8 cellular contexts compared by ENCODE assay signal in the genomic region with DNA sequence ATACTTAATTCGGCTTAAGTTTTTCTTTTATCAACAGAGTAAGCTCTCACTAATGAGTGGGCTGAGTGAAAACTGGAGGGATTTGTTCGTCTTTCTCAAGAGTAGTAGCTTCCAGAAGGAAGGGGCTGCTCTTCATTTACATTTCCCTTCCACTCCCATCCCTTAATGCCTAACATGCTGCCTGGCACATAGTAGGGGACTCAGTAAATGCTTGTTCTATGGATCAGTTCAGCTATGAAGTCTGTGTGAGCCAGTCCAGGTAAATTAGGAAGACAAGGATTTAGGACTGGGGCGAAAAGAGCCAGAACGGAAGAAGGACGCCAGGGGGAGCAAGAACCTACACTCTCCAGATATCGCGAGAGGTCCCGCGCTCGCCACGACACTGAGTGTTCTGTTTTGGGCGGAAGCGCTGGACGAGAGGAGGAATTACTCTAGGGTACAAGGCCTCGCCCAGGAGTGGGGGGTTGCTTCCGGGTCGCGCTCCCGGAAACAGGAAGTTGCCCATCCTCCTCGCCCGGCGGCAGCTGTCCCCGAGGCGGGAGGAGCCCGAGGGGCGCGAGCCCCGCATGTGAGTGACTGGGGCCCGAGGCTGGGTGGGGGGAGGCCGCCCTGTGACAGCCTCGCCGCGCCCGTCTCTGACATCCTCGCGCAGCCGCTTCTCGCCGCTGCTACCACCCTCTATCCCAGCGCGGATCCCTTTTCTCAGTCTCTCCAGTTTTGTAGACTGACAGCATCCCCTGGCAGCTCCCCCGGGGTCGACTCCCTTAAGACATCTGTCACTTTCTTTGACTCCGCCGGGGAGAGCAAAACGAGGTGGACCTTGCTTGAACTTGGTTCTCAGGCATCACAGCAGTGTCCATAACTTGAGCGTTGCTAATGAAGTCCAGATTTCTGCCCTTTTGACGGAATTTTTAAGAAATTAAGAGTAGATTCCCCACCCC. TPM values are rescaled to one million over a fixed set of nuclear protein-coding genes. Genes with fewer than 3 reads are reported as not detected.
DNase-seq lines count a peak whose midpoint lies in the region; ATAC-seq and TF ChIP-seq lines count a peak whose summit lies in the region.

A gene with protein sequence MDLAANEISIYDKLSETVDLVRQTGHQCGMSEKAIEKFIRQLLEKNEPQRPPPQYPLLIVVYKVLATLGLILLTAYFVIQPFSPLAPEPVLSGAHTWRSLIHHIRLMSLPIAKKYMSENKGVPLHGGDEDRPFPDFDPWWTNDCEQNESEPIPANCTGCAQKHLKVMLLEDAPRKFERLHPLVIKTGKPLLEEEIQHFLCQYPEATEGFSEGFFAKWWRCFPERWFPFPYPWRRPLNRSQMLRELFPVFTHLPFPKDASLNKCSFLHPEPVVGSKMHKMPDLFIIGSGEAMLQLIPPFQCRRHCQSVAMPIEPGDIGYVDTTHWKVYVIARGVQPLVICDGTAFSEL (plus strand): TSS at position 492 of the 941 bp plus-strand sequence. CDS start 13,493 bp downstream, outside the sequence.

- peaks cover 37% of the 10 kb centered on the region for H3K4me1 Mint-ChIP-seq in activated naive CD4-positive, alpha-beta T cell treated with anti-CD3 and anti-CD28 coated beads, Interleukin-2, amount 10 ng/mL, durations not matched to agents 7 days and 5 days

- H3K9me3 ChIP-seq in SK-N-MC (ENCODE audit: low read depth, low read length) (0 out of 2 replicates have a peak, but pooled peaks cover 2% of the 10 kb centered on the region), gastroesophageal sphincter (no peaks in the 10 kb centered on the region)

- H3K27ac ChIP-seq in SK-N-MC (peak within 1 kb of the TSS; percentile 80), gastroesophageal sphincter (peak within 1 kb of the TSS; percentile 82 to 92 (median 88))

- no peaks in the 10 kb centered on the region for H3K27me3 Mint-ChIP-seq in activated naive CD4-positive, alpha-beta T cell treated with anti-CD3 and anti-CD28 coated beads, Interleukin-2, amount 10 ng/mL, durations not matched to agents 7 days and 5 days

- H3K4me3 Mint-ChIP-seq in activated naive CD4-positive, alpha-beta T cell treated with anti-CD3 and anti-CD28 coated beads, Interleukin-2, amount 10 ng/mL, durations not matched to agents 7 days and 5 days, result peak within 1 kb of the TSS; percentile 90

- DNase-seq in GM10266 (ENCODE audit: extremely low spot score), result peak; percentile 91
- peak; percentile 99 for DNase-seq in NB4 (ENCODE audit: low read depth)
- DNase-seq in SK-N-MC (ENCODE audit: low read depth, low spot score), result peak; percentile 92
- peak; percentile 99 for DNase-seq in activated naive CD4-positive, alpha-beta T cell treated with anti-CD3 and anti-CD28 coated beads, Interleukin-2, amount 10 ng/mL, durations not matched to agents 7 days and 5 days
- DNase-seq in non-pigmented ciliary epithelial cell (ENCODE audit: low read depth), result peak; percentile 76
- peak; percentile 99 for DNase-seq in superior temporal gyrus (ENCODE audit: extremely low spot score)

- H3K27me3 ChIP-seq in gastroesophageal sphincter, result no peaks in the 10 kb centered on the region

- CTCF ChIA-PET in activated naive CD4-positive, alpha-beta T cell treated with anti-CD3 and anti-CD28 coated beads, Interleukin-2, amount 10 ng/mL, durations not matched to agents 7 days and 5 days (lab: Charles Lee), result interaction anchor here (0.8 to 6.2 kb wide), 22 partner anchors 9 to 440 kb away, joined by 3 to 96 read pairs (median 4); a partner anchor contains a TSS

- TF ChIP-seq POLR2A in NB4 (IDR thresholded peaks at IDR 0.05; ENCODE audit: extremely low read depth, insufficient read length), result peak; percentile 49
- peak; percentile 73 to 87 for TF ChIP-seq POLR2A in gastroesophageal sphincter (IDR thresholded peaks at IDR 0.05)

- peaks cover 6% of the 10 kb centered on the region for H3K36me3 Mint-ChIP-seq in activated naive CD4-positive, alpha-beta T cell treated with anti-CD3 and anti-CD28 coated beads, Interleukin-2, amount 10 ng/mL, durations not matched to agents 7 days and 5 days

- peak within 1 kb of the TSS; percentile 75 for H3K4me3 ChIP-seq in NB4 (ENCODE audit: low read depth, low read length)
- H3K4me3 ChIP-seq in SK-N-MC, result peak within 1 kb of the TSS; percentile 100
- peak within 1 kb of the TSS; percentile 75 to 93 for H3K4me3 ChIP-seq in gastroesophageal sphincter

- H3K9me3 Mint-ChIP-seq in activated naive CD4-positive, alpha-beta T cell treated with anti-CD3 and anti-CD28 coated beads, Interleukin-2, amount 10 ng/mL, durations not matched to agents 7 days and 5 days, result no peaks in the 10 kb centered on the region

- peak within 1 kb of the TSS; percentile 92 for H3K27ac Mint-ChIP-seq in activated naive CD4-positive, alpha-beta T cell treated with anti-CD3 and anti-CD28 coated beads, Interleukin-2, amount 10 ng/mL, durations not matched to agents 7 days and 5 days

- ATAC-seq in HG02571 (IDR thresholded peaks at IDR 0.05; ENCODE audit: unreplicated experiment) (peak; percentile 97), gastroesophageal sphincter (peak; percentile 100)

- 3 to 5% methylated on average over 20 to 25 of the region's 48 CpGs for WGBS in gastroesophageal sphincter (ENCODE audit: low coverage in 1 of 2), 2 donors

- no peak for TF ChIP-seq EP300 in gastroesophageal sphincter (IDR thresholded peaks at IDR 0.05)

- no peaks in the 10 kb centered on the region for H3K36me3 ChIP-seq in SK-N-MC (ENCODE audit: insufficient read depth, low read length)
- no peaks in the 10 kb centered on the region for H3K36me3 ChIP-seq in gastroesophageal sphincter

- TF ChIP-seq CTCF in GM10266 (IDR thresholded peaks at IDR 0.05; ENCODE audit: control insufficient read depth, insufficient read depth, low read depth, missing control alignments), result peak; percentile 85
- peak; percentile 79 for TF ChIP-seq CTCF in NB4 (IDR thresholded peaks at IDR 0.05; ENCODE audit: low read depth, low read length)
- TF ChIP-seq CTCF in gastroesophageal sphincter (IDR thresholded peaks at IDR 0.05), result peak; percentile 81 to 96 (median 92)

- H3K9ac ChIP-seq in SK-N-MC (ENCODE audit: insufficient read length), result peak within 1 kb of the TSS; percentile 92

- H3K4me1 ChIP-seq in gastroesophageal sphincter, result peaks cover 0 to 49% (median 12%) of the 10 kb centered on the region in 3 donors

RNA-seq across cellular contexts. Expression of the gene that starts here (rescaled TPM):
- 10 to 100 TPM; 62.1 to 73.8 (median 69.8) TPM for total RNA-seq in gastroesophageal sphincter

Comparison
In these comparisons a context has a peak if more than half of its experiments do, and no peak if none do; other contexts are left out.
1. Peak in every context shown above with its lines: DNase-seq, ATAC-seq, H3K4me3 ChIP-seq and H3K27ac ChIP-seq.